Comparison of ENCODE assay signal across 5 cellular contexts in the genomic region with DNA sequence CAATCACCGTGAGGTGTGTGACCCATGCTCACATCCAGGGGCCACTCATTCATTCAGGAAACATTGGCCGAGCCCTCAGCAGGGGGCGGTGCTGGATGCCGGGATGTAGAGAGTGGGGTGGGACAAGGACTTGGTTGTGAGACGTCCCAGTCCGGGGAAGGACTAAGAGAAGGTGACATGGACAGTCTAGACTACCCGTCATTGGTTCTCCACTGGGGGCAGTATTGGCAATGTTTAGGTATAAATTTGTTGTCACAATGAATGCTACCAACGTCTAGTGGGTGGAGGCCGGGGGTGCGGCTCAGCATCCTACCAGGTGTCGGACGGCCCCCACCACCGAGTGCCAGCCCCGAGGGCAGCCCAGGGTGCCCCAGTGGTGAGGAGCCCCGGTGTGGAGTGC.
DNase-seq lines count a peak whose midpoint lies in the region; ATAC-seq, FAIRE-seq and TF ChIP-seq lines count a peak whose summit lies in the region.
"Not testable (repeated sequence)": the region's sequence is repeated elsewhere in the genome, so short reads cannot be mapped to it uniquely, and the experiment has no call there.

No MANE protein-coding gene starts in this region.

- H3K27me3 ChIP-seq in HCT116 (ENCODE audit: insufficient read depth, low read length); GM12878 (replicated peaks in 1 of 2; ENCODE audit: control insufficient read depth in 2 of 2, insufficient read depth in 2 of 2, low read length in 1 of 2); HepG2 (ENCODE audit: control insufficient read depth in 1 of 2, insufficient read depth in 2 of 2, low read length in 2 of 2): not testable (repeated sequence)

- H4K20me1 ChIP-seq in HCT116 (ENCODE audit: insufficient read depth); GM12878 (ENCODE audit: control insufficient read depth, insufficient read depth); HepG2 (ENCODE audit: insufficient read depth, low read length): not testable (repeated sequence)

- H3K27ac ChIP-seq in HCT116 (ENCODE audit: low read depth, low read length); GM12878 (ENCODE audit: control insufficient read depth, insufficient read depth); HepG2 (ENCODE audit: extremely low read length, insufficient read depth, low read length): not testable (repeated sequence)

- not testable (repeated sequence) for H3K9ac ChIP-seq in HCT116 (ENCODE audit: low read length); GM12878 (ENCODE audit: control insufficient read depth, insufficient read depth, low read length); HepG2 (ENCODE audit: insufficient read depth, low read depth, low read length)

- H3K9me3 ChIP-seq in HCT116 (ENCODE audit: control insufficient read depth in 1 of 2, insufficient read depth in 1 of 2, low read depth in 1 of 2, low read length in 2 of 2); GM12878 (replicated peaks; ENCODE audit: control insufficient read depth, insufficient read depth, low read length); HepG2 (ENCODE audit: low read length): not testable (repeated sequence)

- H3K4me3 ChIP-seq in HCT116 (replicated peaks in 1 of 2; ENCODE audit: low read depth in 1 of 2, low read length in 2 of 2); GM12878; HepG2 (replicated peaks in 1 of 3; ENCODE audit: insufficient read depth in 1 of 3, low read depth in 2 of 3, low read length in 3 of 3): not testable (repeated sequence)

- TF ChIP-seq EP300 in GM12878 (IDR thresholded peaks at IDR 0.05; ENCODE audit: borderline replicate concordance in 1 of 2, control insufficient read depth in 1 of 2, low read depth in 2 of 2, low read length in 2 of 2); HepG2 (IDR thresholded peaks at IDR 0.05; ENCODE audit: low read depth in 2 of 2, low read length in 2 of 2); HepG2 (CRISPR knock-in tag; IDR thresholded peaks at IDR 0.05; ENCODE audit: borderline replicate concordance): not testable (repeated sequence)

- not testable (repeated sequence) for H3K9me2 ChIP-seq in HCT116 (ENCODE audit: insufficient read depth)

- POLR2A ChIA-PET in HCT116 (lab: Charles Lee); GM12878 (lab: Charles Lee); HepG2 (lab: Yijun Ruan, JAX): not testable (repeated sequence)

- H3K4me1 ChIP-seq in HCT116 (ENCODE audit: control insufficient read depth in 1 of 2, insufficient read depth in 2 of 2, low read length in 2 of 2); GM12878 (ENCODE audit: control insufficient read depth, insufficient read depth, low read length); HepG2 (ENCODE audit: insufficient read depth, low read length): not testable (repeated sequence)

- CTCF ChIA-PET in HCT116 (lab: Charles Lee); GM12878 (lab: Yijun Ruan, JAX); HepG2 (lab: Yijun Ruan, JAX; ENCODE audit: low intra/inter-chr PET ratio, low total read pairs): not testable (repeated sequence)

- TF ChIP-seq CTCF in HCT116 (IDR thresholded peaks at IDR 0.05 in 2 of 3, conservative IDR thresholded peaks at IDR 0.05 in 1 of 3; ENCODE audit: borderline replicate concordance in 1 of 3, insufficient read depth in 1 of 3, low read depth in 2 of 3, low read length in 2 of 3); GM12878 (IDR thresholded peaks at IDR 0.05 in 2 of 3, conservative IDR thresholded peaks at IDR 0.05 in 1 of 3; ENCODE audit: control insufficient read depth in 2 of 3, extremely low read depth in 1 of 3, insufficient read depth in 1 of 3, low read depth in 3 of 3, low read length in 3 of 3); HepG2 (CRISPR knock-in tag; IDR thresholded peaks at IDR 0.05): not testable (repeated sequence)

- not testable (repeated sequence) for H3K36me3 ChIP-seq in HCT116 (ENCODE audit: control insufficient read depth in 1 of 2, insufficient read depth in 2 of 2, low read length in 2 of 2); GM12878 (ENCODE audit: control insufficient read depth in 2 of 2, insufficient read depth in 2 of 2, low read length in 1 of 2); HepG2 (replicated peaks in 1 of 2; ENCODE audit: control insufficient read depth in 1 of 2, insufficient read depth in 2 of 2, low read length in 2 of 2)

- not testable (repeated sequence) for TF ChIP-seq POLR2A in HCT116 (IDR thresholded peaks at IDR 0.05; ENCODE audit: borderline replicate concordance, extremely low read depth, insufficient read depth, insufficient read length); GM12878 (IDR thresholded peaks at IDR 0.05; ENCODE audit: low read depth, low read length); HepG2 (IDR thresholded peaks at IDR 0.05; ENCODE audit: insufficient read depth in 1 of 2, low read depth in 2 of 2, low read length in 2 of 2)

- RAD21 ChIA-PET in HCT116 (lab: Charles Lee; ENCODE audit: low non-redundant PET in 1 of 2, low total read pairs in 2 of 2, uncharacterized antibody in 2 of 2, unreplicated experiment in 2 of 2); GM12878 (lab: Charles Lee; ENCODE audit: unreplicated experiment): not testable (repeated sequence)

- SMC1A ChIA-PET in GM12878 (lab: Charles Lee; ENCODE audit: uncharacterized antibody, unreplicated experiment) = not testable (repeated sequence)

- not testable (repeated sequence) for H2AFZ ChIP-seq in HCT116 (ENCODE audit: low read depth, low read length, poor library complexity, severe bottlenecking); GM12878 (ENCODE audit: control insufficient read depth, low read depth, low read length); HepG2 (ENCODE audit: low read length)

- intact Hi-C loops in HCT116 (cut with micrococcal nuclease); GM12878 (cut with micrococcal nuclease; ENCODE audit: unreplicated experiment); HepG2 (cut with micrococcal nuclease; ENCODE audit: unreplicated experiment): not testable (repeated sequence)

- WGBS in GM12878 (ENCODE audit: insufficient coverage, insufficient replicate concordance, low lambda C conversion rate, missing lambda C conversion rate) = 60% methylated on average over 2 of the region's 15 CpGs
- 10% methylated on average over 2 of the region's 15 CpGs for WGBS in HepG2 (ENCODE audit: low lambda C conversion rate)

- not testable (repeated sequence) for H3K4me2 ChIP-seq in HCT116 (ENCODE audit: low read length); GM12878 (ENCODE audit: control insufficient read depth, insufficient read depth); HepG2 (ENCODE audit: low read depth, low read length)

- not testable (repeated sequence) for FAIRE-seq in GM12878 (lab: Jason Lieb, UNC); HepG2 (lab: Jason Lieb, UNC)

- not testable (repeated sequence) for DNase-seq in HCT116 (ENCODE audit: low read depth, low spot score); GM12878 (ENCODE audit: low read depth, low spot score); HepG2 (ENCODE audit: low spot score)

- not testable (repeated sequence) for BruUV-seq in HCT116 (replicated peaks; lab: Mats Ljungman, UMichigan); GM12878 (replicated peaks; lab: Mats Ljungman, UMichigan); HepG2 (replicated peaks; lab: Mats Ljungman, UMichigan)

- in situ Hi-C loops in GM12878 (cut with MboI); HepG2 (cut with HindIII; ENCODE audit: extremely low pct_ligation_motif_present, low pct_unique_long_range_greater_than_20kb): not testable (repeated sequence)

- peak; percentile 50 for ATAC-seq in GM19351 (IDR thresholded peaks at IDR 0.05; ENCODE audit: unreplicated experiment)
- ATAC-seq in HCT116 = peak; percentile 90
- peak; percentile 52 for ATAC-seq in HG03354 (IDR thresholded peaks at IDR 0.05; ENCODE audit: poor library complexity, severe bottlenecking, unreplicated experiment)
- ATAC-seq in GM12878 = peak; percentile 68; the same call in 2 of the 3 replicates
- ATAC-seq in HepG2 = peak; percentile 88

- not testable (repeated sequence) for TF ChIP-seq RAD21 in HCT116 (IDR thresholded peaks at IDR 0.05; ENCODE audit: low read depth); GM12878 (IDR thresholded peaks at IDR 0.05; ENCODE audit: insufficient read depth, low read depth, low read length); HepG2 (CRISPR knock-in tag; IDR thresholded peaks at IDR 0.05)

- not testable (repeated sequence) for H3K79me2 ChIP-seq in HCT116 (ENCODE audit: insufficient read depth, low read length); GM12878 (ENCODE audit: control insufficient read depth, insufficient read depth, low read length); HepG2 (ENCODE audit: insufficient read depth, low read length)
